Comparison of ENCODE assay signal across 8 cellular contexts in genomic region chr3:149632225-149632624, GRCh38.
"Had no signal": no experiment of that assay in that cellular context is flagged by ENCODE, and none has a peak within 500 bp of the region (broad histone marks: within the 10 kb centered on the region; RNA-seq: fewer than 3 reads in every experiment).

No MANE protein-coding gene starts in this region.

- H3K4me3 ChIP-seq: GM23248, HAP-1 had no signal

- H3K9me3 Mint-ChIP-seq: HFFc6, IgD-negative memory B cell had no signal

- FAIRE-seq: HTR-8/SVneo had no signal

- ATAC-seq: HCT116 had no signal

- H3K36me3 ChIP-seq: HAP-1 had no signal

- H3K9ac ChIP-seq: GM23248 had no signal

- H2AFZ ChIP-seq: GM23248 had no signal

- H3K4me3 Mint-ChIP-seq: HFFc6, IgD-negative memory B cell had no signal

- H3K27ac Mint-ChIP-seq: HFFc6, IgD-negative memory B cell had no signal

- H3K4me1 ChIP-seq: HAP-1 had no signal

- DNase-seq: GM23248, GOT3, H7, HFFc6 had no signal

- H3K27ac ChIP-seq: GM23248 had no signal

- H3K36me3 Mint-ChIP-seq: IgD-negative memory B cell had no signal

- H3K9me3 ChIP-seq: HAP-1 had no signal
